ENCODE assay signal across 22 cellular contexts in genomic region chr2:39537150-39537549, GRCh38.
"Had no signal": no experiment of that assay in that cellular context is flagged by ENCODE, and none has a peak within 500 bp of the region (broad histone marks: within the 10 kb centered on the region; RNA-seq: fewer than 3 reads in every experiment).

No MANE protein-coding gene starts in this region.

- H3K27me3 Mint-ChIP-seq: activated naive CD8-positive, alpha-beta T cell treated with anti-CD3 and anti-CD28 coated beads, Interleukin-2, amount 10 ng/mL, durations not matched to agents 7 days and 5 days had no signal

- ATAC-seq: body of pancreas, heart right ventricle, left cardiac atrium, pancreas, psoas muscle, SK-N-SH treated with all-trans-retinoic acid at 6 μM for 48 hours, T-cell had no signal

- H3K9me3 Mint-ChIP-seq: activated naive CD8-positive, alpha-beta T cell treated with anti-CD3 and anti-CD28 coated beads, Interleukin-2, amount 10 ng/mL, durations not matched to agents 7 days and 5 days; nephron progenitor cell; T-cell had no signal

- H3K27ac Mint-ChIP-seq: activated naive CD8-positive, alpha-beta T cell treated with anti-CD3 and anti-CD28 coated beads, Interleukin-2, amount 10 ng/mL, durations not matched to agents 7 days and 5 days; T-cell; T-helper 2 cell treated with Interferon-gamma antibody and Interleukin-4, amounts not matched to agents 5 μg/mL and 100 μg/mL, for 36 hours had no signal

- H3K36me3 Mint-ChIP-seq: activated naive CD8-positive, alpha-beta T cell treated with anti-CD3 and anti-CD28 coated beads, Interleukin-2, amount 10 ng/mL, durations not matched to agents 7 days and 5 days; T-cell had no signal

- H3K4me3 Mint-ChIP-seq: activated naive CD8-positive, alpha-beta T cell treated with anti-CD3 and anti-CD28 coated beads, Interleukin-2, amount 10 ng/mL, durations not matched to agents 7 days and 5 days; nephron progenitor cell; T-cell; T-helper 2 cell treated with Interferon-gamma antibody and Interleukin-4, amounts not matched to agents 5 μg/mL and 100 μg/mL, for 36 hours had no signal

- H3K4me1 Mint-ChIP-seq: T-cell had no signal

- DNase-seq: activated CD8-positive, alpha-beta memory T cell treated with anti-CD3 and anti-CD28 coated beads for 24 hours; activated CD8-positive, alpha-beta memory T cell treated with anti-CD3 and anti-CD28 coated beads, Interleukin-2, amount 50 U/mL, for 4 hours; activated naive CD8-positive, alpha-beta T cell treated with anti-CD3 and anti-CD28 coated beads, Interleukin-2, amount 10 ng/mL, durations not matched to agents 7 days and 5 days; body of pancreas; foreskin fibroblast; heart right ventricle; islet precursor cell; left cardiac atrium; midbrain; nephron progenitor cell; pancreas; psoas muscle; stimulated activated CD4-positive, alpha-beta T cell treated with anti-CD3 and anti-CD28 coated beads, Interleukin-4, amount 100 ng/mL, for 24 hours; T-cell; testis; trophoblast cell; uterus; WERI-Rb-1 had no signal

- H3K27ac ChIP-seq: body of pancreas, cardiac muscle cell, heart right ventricle, pancreas, psoas muscle, right atrium auricular region, testis, uterus, WERI-Rb-1 had no signal
